8 cellular contexts compared by ENCODE assay signal in the genomic region with DNA sequence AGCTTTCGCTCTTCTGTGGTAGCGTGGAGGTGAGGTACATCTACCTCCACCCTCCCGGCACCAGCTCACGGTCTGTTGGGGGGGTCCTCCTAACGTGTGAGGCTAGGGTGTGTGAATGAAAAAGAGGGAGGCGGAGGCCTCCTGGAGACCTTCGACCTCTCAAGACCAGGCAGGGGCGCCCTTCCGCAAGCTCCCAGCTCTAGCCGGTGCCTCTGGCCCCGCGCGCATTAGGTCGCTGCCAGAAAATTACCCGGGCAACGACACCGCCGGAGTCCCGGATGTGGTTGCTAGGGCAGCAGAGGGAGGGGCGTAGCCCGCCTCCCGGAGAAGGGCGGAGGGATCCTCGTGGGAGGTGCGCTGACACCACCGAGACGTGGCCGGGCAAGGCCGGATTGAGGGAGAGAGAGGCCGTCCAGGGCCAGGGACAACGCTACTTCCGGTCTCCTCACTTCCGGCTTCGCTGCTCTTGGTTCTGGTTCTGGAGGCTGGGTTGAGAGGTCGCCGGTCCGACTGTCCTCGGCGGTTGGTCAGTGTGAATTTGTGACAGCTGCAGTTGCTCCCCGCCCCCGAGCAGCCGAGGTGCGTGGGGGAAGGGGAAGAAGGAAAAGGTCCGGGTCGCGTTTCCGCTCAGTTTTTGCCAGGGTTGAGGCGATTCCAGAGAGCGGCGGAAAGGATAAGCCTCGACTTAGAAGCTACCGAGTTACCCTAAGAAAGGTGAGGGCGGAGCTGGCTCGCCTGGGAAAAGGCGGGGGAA. TPM values are rescaled to one million over a fixed set of nuclear protein-coding genes. Genes with fewer than 3 reads are reported as not detected.
DNase-seq lines count a peak whose midpoint lies in the region; ATAC-seq, FAIRE-seq and TF ChIP-seq lines count a peak whose summit lies in the region.

A gene with protein sequence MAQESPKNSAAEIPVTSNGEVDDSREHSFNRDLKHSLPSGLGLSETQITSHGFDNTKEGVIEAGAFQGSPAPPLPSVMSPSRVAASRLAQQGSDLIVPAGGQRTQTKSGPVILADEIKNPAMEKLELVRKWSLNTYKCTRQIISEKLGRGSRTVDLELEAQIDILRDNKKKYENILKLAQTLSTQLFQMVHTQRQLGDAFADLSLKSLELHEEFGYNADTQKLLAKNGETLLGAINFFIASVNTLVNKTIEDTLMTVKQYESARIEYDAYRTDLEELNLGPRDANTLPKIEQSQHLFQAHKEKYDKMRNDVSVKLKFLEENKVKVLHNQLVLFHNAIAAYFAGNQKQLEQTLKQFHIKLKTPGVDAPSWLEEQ (plus strand): TSS at position 442 of the 754 bp plus-strand sequence. CDS start 49,680 bp downstream, outside the sequence.
A gene (minus strand): TSS at position 218 of the 754 bp plus-strand sequence. CDS start 8,726 bp downstream, outside the sequence.

- H3K27me3 ChIP-seq in bronchial epithelial cell (ENCODE audit: control insufficient read depth, insufficient read depth, low read length) (no peaks in the 10 kb centered on the region), smooth muscle cell (ENCODE audit: low read depth) (no peaks in the 10 kb centered on the region)

- H3K9ac ChIP-seq in smooth muscle cell (ENCODE audit: low read depth) = peak within 1 kb of the TSS; percentile 80

- DNase-seq in AG04449 (ENCODE audit: low read depth, low spot score) = peak; percentile 71
- DNase-seq in NCI-H2171 treated with DMSO at 0.1 percent for 48 hours (lab: John Stamatoyannopoulos, UW) = peak; percentile 83
- peak; percentile 92 for DNase-seq in bronchial epithelial cell (ENCODE audit: low read depth)
- DNase-seq in iPS-NIHi7 (ENCODE audit: extremely low spot score) = peak; percentile 97
- DNase-seq in smooth muscle cell (lab: John Stamatoyannopoulos, UW; ENCODE audit: unreplicated experiment) = peak; percentile 86

- peak; percentile 94 for ATAC-seq in GM18868 (IDR thresholded peaks at IDR 0.05; ENCODE audit: unreplicated experiment)
- ATAC-seq in HG03108 (IDR thresholded peaks at IDR 0.05; ENCODE audit: unreplicated experiment) = peak; percentile 92

- H3F3A ChIP-seq in smooth muscle cell (ENCODE audit: low read depth) = peaks cover 2% of the 10 kb centered on the region

- H2AFZ ChIP-seq in smooth muscle cell (ENCODE audit: low read depth) = peak within 1 kb of the TSS; percentile 93

- peak within 1 kb of the TSS; percentile 87 for H3K27ac ChIP-seq in VCaP
- peak within 1 kb of the TSS; percentile 70 for H3K27ac ChIP-seq in smooth muscle cell (ENCODE audit: low read depth)

- peak within 1 kb of the TSS; percentile 86 for H3K4me2 ChIP-seq in smooth muscle cell

- CTCF ChIA-PET in AG04449 (lab: Yijun Ruan, JAX) = interaction anchor here (1.0 to 3.0 kb wide), 6 partner anchors 10 to 348 kb away, joined by 3 to 14 read pairs (median 4); no protein-coding TSS in a partner anchor

- peak; percentile 47 for FAIRE-seq in bronchial epithelial cell (lab: Jason Lieb, UNC)

- under 1% methylated on average over 53 of the region's 55 CpGs for WGBS in smooth muscle cell (ENCODE audit: low lambda C conversion rate)

- H3K4me3 ChIP-seq in AG04449 (ENCODE audit: low read depth, low read length) (peak within 1 kb of the TSS; percentile 87), bronchial epithelial cell (ENCODE audit: low read depth, low read length) (peak within 1 kb of the TSS; percentile 74), smooth muscle cell (peak within 1 kb of the TSS; percentile 78)

- peaks cover 45% of the 10 kb centered on the region for H3K79me2 ChIP-seq in smooth muscle cell (ENCODE audit: low read depth)

- TF ChIP-seq CTCF in AG04449 (IDR thresholded peaks at IDR 0.05; ENCODE audit: insufficient read depth, low read length, missing control alignments) (no peak), VCaP (conservative IDR thresholded peaks at IDR 0.05) (peak; percentile 44; the same call in 1 of the 2 replicates), bronchial epithelial cell (IDR thresholded peaks at IDR 0.05; ENCODE audit: insufficient read depth, low read length, severe bottlenecking) (peak; percentile 8), smooth muscle cell (IDR thresholded peaks at IDR 0.05; ENCODE audit: borderline replicate concordance, insufficient read depth, poor library complexity, severe bottlenecking) (no peak)

- POLR2A ChIA-PET in AG04449 (lab: Yijun Ruan, JAX) = interaction anchor here (1.0 kb wide), 1 partner anchor 156 kb away, joined by 3 read pairs; a partner anchor contains a TSS

- no peaks in the 10 kb centered on the region for H3K4me1 ChIP-seq in smooth muscle cell (ENCODE audit: low read depth)

- H3K36me3 ChIP-seq in bronchial epithelial cell (ENCODE audit: control insufficient read depth, insufficient read depth, low read length) (peaks cover 2% of the 10 kb centered on the region), smooth muscle cell (ENCODE audit: low read depth) (no peaks in the 10 kb centered on the region)

- H3K9me3 ChIP-seq in smooth muscle cell (replicated peaks; ENCODE audit: low read depth) = no peaks in the 10 kb centered on the region

- H4K20me1 ChIP-seq in smooth muscle cell (ENCODE audit: low read depth) = peaks cover 40% of the 10 kb centered on the region

RNA-seq across cellular contexts. Expression of the first gene that starts in this region (rescaled TPM):
- total RNA-seq in bronchial epithelial cell (35.8 and 41.7 TPM in 2 replicates), smooth muscle cell (37.7 and 53.3 TPM in 2 replicates)
- 21.3 and 22.2 TPM in 2 replicates for polyA plus RNA-seq in smooth muscle cell

RNA-seq across cellular contexts. Expression of the second gene that starts in this region (rescaled TPM):
- total RNA-seq in bronchial epithelial cell (under 0.01 and 0.38 TPM in 2 replicates), smooth muscle cell (0.54 and 0.67 TPM in 2 replicates)
- 0.32 and 0.42 TPM in 2 replicates for polyA plus RNA-seq in smooth muscle cell

Comparison
In these comparisons a context has a peak if more than half of its experiments do, and no peak if none do; other contexts are left out.
1. Peak in every context shown above with its lines: DNase-seq, ATAC-seq, H3K4me3 ChIP-seq and H3K27ac ChIP-seq.
2. CTCF ChIP-seq: peak in VCaP (single experiment) and bronchial epithelial cell (single experiment); none in AG04449 (single experiment) and smooth muscle cell (single experiment).